8 cellular contexts compared by ENCODE assay signal in genomic region chr10:131885391-131886165, GRCh38. TPM values are rescaled to one million over a fixed set of nuclear protein-coding genes. Genes with fewer than 3 reads are reported as not detected.
A peak's percentile ranks its signal among the peaks of the same experiment; 100 is the strongest.
DNase-seq lines count a peak whose midpoint lies in the region; ATAC-seq, FAIRE-seq and TF ChIP-seq lines count a peak whose summit lies in the region.

No MANE protein-coding gene starts in this region.

- TF ChIP-seq CTCF in GM13977 (IDR thresholded peaks at IDR 0.05; ENCODE audit: extremely low read depth, insufficient read depth, missing control alignments) (peak; percentile 99), endothelial cell of umbilical vein (IDR thresholded peaks at IDR 0.05; ENCODE audit: extremely low read depth in 1 of 2, insufficient read depth in 1 of 2, low read depth in 1 of 2, low read length in 2 of 2) (peak; percentile 97 to 99)

- no TSS peak for BruUV-seq in endothelial cell of umbilical vein (replicated peaks; lab: Mats Ljungman, UMichigan)

- no peaks in the 10 kb centered on the region for H3K4me1 Mint-ChIP-seq in naive B cell
- peaks cover 6% of the 10 kb centered on the region for H3K4me1 Mint-ChIP-seq in stimulated activated effector memory CD8-positive, alpha-beta T cell treated with anti-CD3 and anti-CD28 coated beads, Interleukin-12 subunit alpha, Interleukin-12 subunit beta, amount 100 ng/mL, for 72 hours

- no peak overlapping the region for H3K9ac ChIP-seq in endothelial cell of umbilical vein (replicated peaks; ENCODE audit: extremely low read depth, insufficient read depth, low read length)

- DNase-seq in GM13977 (ENCODE audit: low spot score) (peak; percentile 88), NCI-H526 treated with DMSO at 0.1 percent for 48 hours (lab: John Stamatoyannopoulos, UW) (peak; percentile 22), endothelial cell of umbilical vein (ENCODE audit: low read depth, low spot score) (peak; percentile 65), naive B cell (peak; percentile 68), NCI-H2227 treated with DMSO at 0.1 percent for 48 hours (lab: John Stamatoyannopoulos, UW) (no peak)
- peak; percentile 62 to 78 (median 69) for DNase-seq in activated CD8-positive, alpha-beta memory T cell treated with anti-CD3 and anti-CD28 coated beads for 48 hours (ENCODE audit: low read depth in 2 of 3, low spot score in 2 of 3)
- peak; percentile 85 to 90 for DNase-seq in stimulated activated effector memory CD8-positive, alpha-beta T cell treated with anti-CD3 and anti-CD28 coated beads, Interleukin-12 subunit alpha, Interleukin-12 subunit beta, amount 100 ng/mL, for 72 hours (ENCODE audit: low spot score in 2 of 2)

- H3K36me3 Mint-ChIP-seq in naive B cell = no peaks in the 10 kb centered on the region
- H3K36me3 Mint-ChIP-seq in stimulated activated effector memory CD8-positive, alpha-beta T cell treated with anti-CD3 and anti-CD28 coated beads, Interleukin-12 subunit alpha, Interleukin-12 subunit beta, amount 100 ng/mL, for 72 hours = no peaks in the 10 kb centered on the region

- H3K9me3 Mint-ChIP-seq in naive B cell = peaks cover 0 to 3% (median 0%) of the 10 kb centered on the region in 7 donors
- no peaks in the 10 kb centered on the region for H3K9me3 Mint-ChIP-seq in stimulated activated effector memory CD8-positive, alpha-beta T cell treated with anti-CD3 and anti-CD28 coated beads, Interleukin-12 subunit alpha, Interleukin-12 subunit beta, amount 100 ng/mL, for 72 hours

- H3K27ac ChIP-seq in endothelial cell of umbilical vein (ENCODE audit: insufficient read depth, low read depth, low read length) = no peak overlapping the region

- TF ChIP-seq POLR2A in endothelial cell of umbilical vein (IDR thresholded peaks at IDR 0.05; ENCODE audit: low read depth, low read length) = no peak

- intact Hi-C loops in endothelial cell of umbilical vein (cut with micrococcal nuclease) = loop anchor here (1.0 kb wide), 4 partner anchors 58 to 138 kb away; no protein-coding TSS in a partner anchor

- H3K27me3 Mint-ChIP-seq in naive B cell = peaks cover 7 to 14% (median 9%) of the 10 kb centered on the region in 3 donors

- H4K20me1 ChIP-seq in endothelial cell of umbilical vein (replicated peaks; ENCODE audit: control insufficient read depth, extremely low read depth, insufficient read depth, low read length) = no peaks in the 10 kb centered on the region

- H3K79me2 ChIP-seq in endothelial cell of umbilical vein (ENCODE audit: control insufficient read depth, insufficient read depth, low read length) = no peaks in the 10 kb centered on the region

- H3K9me1 ChIP-seq in endothelial cell of umbilical vein (replicated peaks; ENCODE audit: control insufficient read depth, extremely low read depth, insufficient read depth, low read length) = no peaks in the 10 kb centered on the region

- no peak for FAIRE-seq in endothelial cell of umbilical vein (lab: Jason Lieb, UNC)

- H2AFZ ChIP-seq in endothelial cell of umbilical vein (ENCODE audit: low read depth, low read length) = no peak overlapping the region

- no peak overlapping the region for H3K4me3 ChIP-seq in endothelial cell of umbilical vein (replicated peaks in 1 of 3; ENCODE audit: insufficient read depth in 1 of 3, low read depth in 1 of 3, low read length in 3 of 3)

- CTCF ChIA-PET in endothelial cell of umbilical vein (lab: Charles Lee) = interaction anchor here (0.5 to 6.3 kb wide), 24 partner anchors 10 to 702 kb away, joined by 3 to 384 read pairs (median 6); partner anchors contain the start of genes BNIP3 and PPP2R2D

- no peaks in the 10 kb centered on the region for H3K4me1 ChIP-seq in endothelial cell of umbilical vein (ENCODE audit: control insufficient read depth, extremely low read depth, insufficient read depth, low read length)

- H3K36me3 ChIP-seq in endothelial cell of umbilical vein (ENCODE audit: control insufficient read depth in 2 of 2, extremely low read depth in 1 of 2, insufficient read depth in 2 of 2, low read length in 2 of 2) = no peaks in the 10 kb centered on the region

- ATAC-seq in HG02678 (IDR thresholded peaks at IDR 0.05; ENCODE audit: unreplicated experiment) = peak; percentile 97
- ATAC-seq in naive B cell (ENCODE audit: low read depth in 2 of 2) = peak; percentile 98 to 99
- peak; percentile 93 for ATAC-seq in stimulated activated effector memory CD8-positive, alpha-beta T cell treated with anti-CD3 and anti-CD28 coated beads, Interleukin-12 subunit alpha, Interleukin-12 subunit beta, amount 100 ng/mL, for 72 hours

- no peak overlapping the region for H3K4me2 ChIP-seq in endothelial cell of umbilical vein (ENCODE audit: insufficient read depth, low read length)

- POLR2A ChIA-PET in endothelial cell of umbilical vein (lab: Charles Lee) = no interaction called here

- in situ Hi-C loops in GM13977 (cut with MboI; ENCODE audit: low pct_unique_long_range_greater_than_20kb, low sequenced_read_pairs, unreplicated experiment) = loop anchor here (5.0 to 25.0 kb wide), 3 partner anchors 142 to 1698 kb away; no protein-coding TSS in a partner anchor

- dilution Hi-C loops in endothelial cell of umbilical vein (cut with MboI; ENCODE audit: extremely low pct_ligation_motif_present, low sequenced_read_pairs) = no loop called here

- H3K9me3 ChIP-seq in endothelial cell of umbilical vein (replicated peaks; ENCODE audit: control insufficient read depth, insufficient read depth, low read length) = no peaks in the 10 kb centered on the region

- no peak overlapping the region for H3K27ac Mint-ChIP-seq in naive B cell
- H3K27ac Mint-ChIP-seq in stimulated activated effector memory CD8-positive, alpha-beta T cell treated with anti-CD3 and anti-CD28 coated beads, Interleukin-12 subunit alpha, Interleukin-12 subunit beta, amount 100 ng/mL, for 72 hours = no peak overlapping the region

- H3K27me3 ChIP-seq in endothelial cell of umbilical vein (ENCODE audit: control insufficient read depth in 2 of 2, insufficient read depth in 2 of 2, low read length in 2 of 2) = no peaks in the 10 kb centered on the region

- H3K4me3 Mint-ChIP-seq in naive B cell = no peak overlapping the region
- no peak overlapping the region for H3K4me3 Mint-ChIP-seq in stimulated activated effector memory CD8-positive, alpha-beta T cell treated with anti-CD3 and anti-CD28 coated beads, Interleukin-12 subunit alpha, Interleukin-12 subunit beta, amount 100 ng/mL, for 72 hours

TF ChIP-seq in endothelial cell of umbilical vein, 7 proteins besides CTCF, POLR2A, EP300 and RAD21:
- TF ChIP-seq POLR2AphosphoS5 (IDR thresholded peaks at IDR 0.05; ENCODE audit: insufficient read depth, low read depth, low read length) (no peak), JUN (IDR thresholded peaks at IDR 0.05; ENCODE audit: borderline replicate concordance, insufficient read depth, insufficient read length, low read depth) (no peak), EZH2 (IDR thresholded peaks at IDR 0.05; ENCODE audit: borderline replicate concordance, low read depth, low read length, severe bottlenecking) (no peak), FOS (IDR thresholded peaks at IDR 0.05; ENCODE audit: borderline replicate concordance, insufficient read depth, low read length) (no peak), MYC (IDR thresholded peaks at IDR 0.05; ENCODE audit: low read depth, low read length) (no peak), GATA2 (IDR thresholded peaks at IDR 0.05; ENCODE audit: insufficient read depth, insufficient read length, low read depth, low read length) (no peak)
- TF ChIP-seq, protein P1, sequence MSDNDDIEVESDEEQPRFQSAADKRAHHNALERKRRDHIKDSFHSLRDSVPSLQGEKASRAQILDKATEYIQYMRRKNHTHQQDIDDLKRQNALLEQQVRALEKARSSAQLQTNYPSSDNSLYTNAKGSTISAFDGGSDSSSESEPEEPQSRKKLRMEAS (IDR thresholded peaks at IDR 0.05; ENCODE audit: insufficient read depth, insufficient read length) = no peak

RNA-seq across cellular contexts. Expression of gene PPP2R2D, which starts 15.2 kb away (rescaled TPM):
- total RNA-seq in endothelial cell of umbilical vein = 33.9 and 36.3 TPM in 2 replicates
- polyA plus RNA-seq in endothelial cell of umbilical vein = 27.8 and 29.9 TPM in 2 replicates
- 36.2 and 42.3 TPM in 2 replicates for polyA plus RNA-seq in endothelial cell of umbilical vein (2011; cell fraction: cytosol; rRNA removed)
- 63.6 and 63.8 TPM in 2 replicates for polyA plus RNA-seq in endothelial cell of umbilical vein (2011; cell fraction: nucleus; rRNA removed)
- 36.3 and 38.9 TPM in 2 replicates for polyA plus RNA-seq in endothelial cell of umbilical vein (2012)
- 38.5 and 41.4 TPM in 2 replicates for polyA minus RNA-seq in endothelial cell of umbilical vein
- polyA minus RNA-seq in endothelial cell of umbilical vein (2011; cell fraction: cytosol; rRNA and poly(A)+ RNA removed) = 19.3 TPM
- polyA minus RNA-seq in endothelial cell of umbilical vein (2011; cell fraction: nucleus; rRNA and poly(A)+ RNA removed) = 32.3 and 34.4 TPM in 2 replicates
- 10 to 100 TPM; 15.0 to 27.4 (median 22.3) TPM for polyA plus RNA-seq in naive B cell (ENCODE audit: low read depth in 6 of 6)
